ENCODE assay signal across 1 cellular context in genomic region chr7:155652156-155653124, GRCh38.
TF ChIP-seq lines count a peak whose summit lies in the region.

No MANE protein-coding gene starts in this region.

TF ChIP-seq in IMR-90, 13 proteins besides CTCF, POLR2A, EP300 and RAD21 (continued from another document):
- TF ChIP-seq USF2 (IDR thresholded peaks at IDR 0.05; ENCODE audit: low read depth, low read length) (no peak), MAFK (IDR thresholded peaks at IDR 0.05; ENCODE audit: low read depth, low read length) (no peak), MAZ (IDR thresholded peaks at IDR 0.05; ENCODE audit: borderline replicate concordance, low read depth, low read length) (no peak), SMC3 (IDR thresholded peaks at IDR 0.05; ENCODE audit: low read depth, low read length) (no peak), ELK1 (IDR thresholded peaks at IDR 0.05; ENCODE audit: borderline replicate concordance, low read depth, low read length) (no peak), BHLHE40 (IDR thresholded peaks at IDR 0.05; ENCODE audit: low read depth, low read length) (no peak), NFE2L2 (IDR thresholded peaks at IDR 0.05; ENCODE audit: low read depth, low read length) (no peak), MXI1 (IDR thresholded peaks at IDR 0.05; ENCODE audit: borderline replicate concordance, low read depth, low read length) (no peak), FOS (IDR thresholded peaks at IDR 0.05; ENCODE audit: low read depth, low read length) (no peak), CHD1 (IDR thresholded peaks at IDR 0.05; ENCODE audit: low read depth, low read length) (no peak), RFX5 (IDR thresholded peaks at IDR 0.05; ENCODE audit: low read depth, low read length) (no peak)
TF ChIP-seq in IMR-90: peak in this region for 0.
